ENCODE assay signal across 14 cellular contexts in genomic region chr10:132478341-132479023, GRCh38. TPM values are rescaled to one million over a fixed set of nuclear protein-coding genes. Genes with fewer than 3 reads are reported as not detected.
DNase-seq lines count a peak whose midpoint lies in the region; ATAC-seq, FAIRE-seq and TF ChIP-seq lines count a peak whose summit lies in the region.
"Had no signal": no experiment of that assay in that cellular context is flagged by ENCODE, and none has a peak within 500 bp of the region (broad histone marks: within the 10 kb centered on the region; RNA-seq: fewer than 3 reads in every experiment).

No MANE protein-coding gene starts in this region.

- no peaks in the 10 kb centered on the region for H3K79me2 ChIP-seq in osteoblast (ENCODE audit: insufficient read depth, low read length)

- FAIRE-seq in GM12892 (lab: Jason Lieb, UNC) = no peak
- no peak for FAIRE-seq in kidney (lab: Jason Lieb, UNC)

- H3K27ac ChIP-seq in BLaER1 = peak overlapping the region; percentile 35; the same call in 1 of the 2 replicates
- no peak overlapping the region for H3K27ac ChIP-seq in kidney (ENCODE audit: low read depth in 2 of 2, low read length in 2 of 2)
- H3K27ac ChIP-seq in osteoblast (ENCODE audit: low read depth, low read length) = no peak overlapping the region

- H3K4me1 ChIP-seq in BLaER1 (peaks cover 46% of the 10 kb centered on the region), kidney (ENCODE audit: control insufficient read depth in 1 of 2, insufficient read depth in 1 of 2, low read depth in 1 of 2, low read length in 2 of 2) (no peaks in the 10 kb centered on the region), osteoblast (ENCODE audit: insufficient read depth, low read length) (no peaks in the 10 kb centered on the region)

- TF ChIP-seq POLR2A in GM12892 (IDR thresholded peaks at IDR 0.05; ENCODE audit: low read depth, low read length) = no peak

- no peak for TF ChIP-seq CTCF in kidney (IDR thresholded peaks at IDR 0.05; ENCODE audit: borderline replicate concordance, extremely low read depth, insufficient read depth)
- no peak for TF ChIP-seq CTCF in osteoblast (IDR thresholded peaks at IDR 0.05; ENCODE audit: extremely low read depth, low read depth, low read length)

- DNase-seq in GM12892 (ENCODE audit: insufficient read length) (peak; percentile 25), kidney (peak; percentile 58), osteoblast (ENCODE audit: insufficient read length, low spot score, missing footprints) (peak; percentile 36), SKM-1 (lab: John Stamatoyannopoulos, UW; ENCODE audit: unreplicated experiment) (no peak), putamen (ENCODE audit: low spot score) (no peak)
- DNase-seq: ACHN; CD4-positive, alpha-beta memory T cell; NCI-H187 treated with DMSO at 0.1 percent for 48 hours; NCI-H2171 treated with DMSO at 0.1 percent for 48 hours; NCI-H82; SIG-M5 had no signal

- H3K36me3 ChIP-seq in BLaER1 (no peaks in the 10 kb centered on the region), kidney (ENCODE audit: control insufficient read depth in 1 of 2, insufficient read depth in 2 of 2, low read length in 2 of 2) (no peaks in the 10 kb centered on the region), osteoblast (ENCODE audit: insufficient read depth, low read length) (no peaks in the 10 kb centered on the region)

- H3K9me3 ChIP-seq in BLaER1 = no peaks in the 10 kb centered on the region
- H3K9me3 ChIP-seq in kidney (ENCODE audit: control insufficient read depth in 1 of 2, low read length in 2 of 2) = no peaks in the 10 kb centered on the region
- no peaks in the 10 kb centered on the region for H3K9me3 ChIP-seq in osteoblast (ENCODE audit: low read depth, low read length)

- H2AFZ ChIP-seq in osteoblast (ENCODE audit: low read length) = no peak overlapping the region

- peak overlapping the region; percentile 85 for H3K4me2 ChIP-seq in BLaER1
- no peak overlapping the region for H3K4me2 ChIP-seq in osteoblast (ENCODE audit: insufficient read depth, low read length)

- H4K20me1 ChIP-seq in BLaER1 (0 out of 2 replicates have a peak, but pooled peaks cover 9% of the 10 kb centered on the region), osteoblast (ENCODE audit: insufficient read depth, low read length) (no peaks in the 10 kb centered on the region)

- intact Hi-C loops in kidney (cut with DNase I) = no loop called here

- H3K27me3 ChIP-seq in BLaER1 (no peaks in the 10 kb centered on the region), osteoblast (ENCODE audit: insufficient read depth, low read length) (peaks cover 26% of the 10 kb centered on the region)

- no peak overlapping the region for H3K9ac ChIP-seq in BLaER1
- H3K9ac ChIP-seq in kidney (ENCODE audit: low read length in 2 of 2) = no peak overlapping the region

- ATAC-seq in HG03139 (IDR thresholded peaks at IDR 0.05; ENCODE audit: unreplicated experiment) (no peak), HG03108 (IDR thresholded peaks at IDR 0.05; ENCODE audit: unreplicated experiment) (no peak)

- H3K4me3 ChIP-seq in BLaER1 (no peak overlapping the region; the same call in 1 of the 2 replicates), kidney (ENCODE audit: low read length in 2 of 2) (no peak overlapping the region), osteoblast (ENCODE audit: insufficient read depth, low read length) (no peak overlapping the region)

RNA-seq across cellular contexts. Expression of gene INPP5A, which starts 59.1 kb away (rescaled TPM):
- polyA plus RNA-seq in GM12892 (2012; ENCODE audit: missing spikeins) = 3.6 TPM
- total RNA-seq in kidney = 40.3 TPM
- polyA plus RNA-seq in kidney (ENCODE audit: insufficient read depth, low read depth, low replicate concordance) = 20.8 TPM
- 20.9 and 22.8 TPM in 2 replicates for total RNA-seq in osteoblast

Comparison
In these comparisons a context has a peak if more than half of its experiments do, and no peak if none do; other contexts are left out.
1. DNase-seq: peak in GM12892 (single experiment), kidney (single experiment) and osteoblast (single experiment); none in SKM-1 (single experiment) and putamen (single experiment).